In genomic region chr22:37850801-37851200, GRCh38 we compare ENCODE assay signal across 14 cellular contexts. TPM values are rescaled to one million over a fixed set of nuclear protein-coding genes. Genes with fewer than 3 reads are reported as not detected.
DNase-seq lines count a peak whose midpoint lies in the region; ATAC-seq and TF ChIP-seq lines count a peak whose summit lies in the region.
"Had no signal": no experiment of that assay in that cellular context is flagged by ENCODE, and none has a peak within 500 bp of the region (broad histone marks: within the 10 kb centered on the region; RNA-seq: fewer than 3 reads in every experiment).

No MANE protein-coding gene starts in this region.

- POLR2A ChIA-PET in PC-9 (lab: Charles Lee; ENCODE audit: unreplicated experiment) = no interaction called here

- peak overlapping the region; percentile 60 to 99 for H3K4me3 Mint-ChIP-seq in activated T-cell treated with anti-CD3 and anti-CD28 coated beads, Interleukin-2, amount 50 U/mL, for 72 hours
- H3K4me3 Mint-ChIP-seq in effector memory CD8-positive, alpha-beta T cell = peak overlapping the region; percentile 92 to 100
- peak overlapping the region; percentile 99 for H3K4me3 Mint-ChIP-seq in stimulated activated memory B cell treated with anti-CD40 and anti-IgM and Interleukin-4, amounts not matched to agents 10 μg/mL and 1 μg/mL and 100 μg/mL, for 72 hours

- peak overlapping the region; percentile 89; the same call in 1 of the 2 replicates for H3K4me3 ChIP-seq in PC-9
- no peak overlapping the region for H3K4me3 ChIP-seq in sigmoid colon

- H2AFZ ChIP-seq in PC-9 = no peak overlapping the region
- H2AFZ ChIP-seq: parathyroid adenoma had no signal

- 82 to 93% methylated on average over 4 of the region's 4 CpGs for WGBS in sigmoid colon, 2 donors

- H3K9me3 Mint-ChIP-seq in activated T-cell treated with anti-CD3 and anti-CD28 coated beads, Interleukin-2, amount 50 U/mL, for 72 hours = no peaks in the 10 kb centered on the region
- H3K9me3 Mint-ChIP-seq in effector memory CD8-positive, alpha-beta T cell = no peaks in the 10 kb centered on the region
- peaks cover 2% of the 10 kb centered on the region for H3K9me3 Mint-ChIP-seq in stimulated activated memory B cell treated with anti-CD40 and anti-IgM and Interleukin-4, amounts not matched to agents 10 μg/mL and 1 μg/mL and 100 μg/mL, for 72 hours

- H3K4me1 Mint-ChIP-seq in activated T-cell treated with anti-CD3 and anti-CD28 coated beads, Interleukin-2, amount 50 U/mL, for 72 hours (ENCODE audit: low read depth) = peaks cover 61% of the 10 kb centered on the region
- peaks cover 29 to 53% of the 10 kb centered on the region in 2 donors for H3K4me1 Mint-ChIP-seq in effector memory CD8-positive, alpha-beta T cell (ENCODE audit: low read depth in 2 of 2)
- H3K4me1 Mint-ChIP-seq in stimulated activated memory B cell treated with anti-CD40 and anti-IgM and Interleukin-4, amounts not matched to agents 10 μg/mL and 1 μg/mL and 100 μg/mL, for 72 hours = peaks cover 49% of the 10 kb centered on the region

- TF ChIP-seq POLR2A in sigmoid colon (IDR thresholded peaks at IDR 0.05) = no peak

- H3K79me2 ChIP-seq in PC-9 (ENCODE audit: low read depth) = peaks cover 82% of the 10 kb centered on the region

- peaks cover 21 to 38% of the 10 kb centered on the region in 2 donors for H3K36me3 Mint-ChIP-seq in activated T-cell treated with anti-CD3 and anti-CD28 coated beads, Interleukin-2, amount 50 U/mL, for 72 hours (ENCODE audit: insufficient read depth in 2 of 2)
- peaks cover 55% of the 10 kb centered on the region for H3K36me3 Mint-ChIP-seq in effector memory CD8-positive, alpha-beta T cell (ENCODE audit: insufficient read depth)
- H3K36me3 Mint-ChIP-seq in stimulated activated memory B cell treated with anti-CD40 and anti-IgM and Interleukin-4, amounts not matched to agents 10 μg/mL and 1 μg/mL and 100 μg/mL, for 72 hours = peaks cover 59% of the 10 kb centered on the region

- H3K27me3 ChIP-seq in PC-9 (ENCODE audit: insufficient read depth, low read depth) (no peaks in the 10 kb centered on the region), sigmoid colon (no peaks in the 10 kb centered on the region)

- H3K9me2 ChIP-seq in PC-9 (ENCODE audit: insufficient read depth) = no peaks in the 10 kb centered on the region

- H3F3A ChIP-seq in PC-9 (ENCODE audit: insufficient read depth, low read depth) = peaks cover 75% of the 10 kb centered on the region

- H3K27ac ChIP-seq in PC-9 (peak overlapping the region; percentile 4; the same call in 1 of the 2 replicates), sigmoid colon (no peak overlapping the region)
- H3K27ac ChIP-seq: parathyroid adenoma had no signal

- H3K9me3 ChIP-seq in PC-9 (ENCODE audit: insufficient read depth, low read depth) (no peaks in the 10 kb centered on the region), sigmoid colon (no peaks in the 10 kb centered on the region)

- no peaks in the 10 kb centered on the region for H3K27me3 Mint-ChIP-seq in activated T-cell treated with anti-CD3 and anti-CD28 coated beads, Interleukin-2, amount 50 U/mL, for 72 hours (ENCODE audit: low read depth)
- H3K27me3 Mint-ChIP-seq in effector memory CD8-positive, alpha-beta T cell = no peaks in the 10 kb centered on the region
- H3K27me3 Mint-ChIP-seq in stimulated activated memory B cell treated with anti-CD40 and anti-IgM and Interleukin-4, amounts not matched to agents 10 μg/mL and 1 μg/mL and 100 μg/mL, for 72 hours = no peaks in the 10 kb centered on the region

- no peak for TF ChIP-seq EP300 in sigmoid colon (IDR thresholded peaks at IDR 0.05)

- BruUV-seq in PC-9 (replicated peaks; lab: Mats Ljungman, UMichigan) = no TSS peak

- intact Hi-C loops in PC-9 (cut with micrococcal nuclease; ENCODE audit: unreplicated experiment) (no loop called here), sigmoid colon (cut with DNase I) (no loop called here)

- peak overlapping the region; percentile 96 for H3K4me2 ChIP-seq in PC-9

- CTCF ChIA-PET in PC-9 (lab: Charles Lee) = interaction anchor here (0.6 kb wide), 2 partner anchors 97 to 379 kb away, joined by 4 to 11 read pairs; no protein-coding TSS in a partner anchor

- no peak for DNase-seq in activated T-cell treated with anti-CD3 and anti-CD28 coated beads, Interleukin-2, amount 50 U/mL, for 72 hours
- DNase-seq in activated T-cell treated with anti-CD3 and anti-CD28 coated beads for 4 hours (no peak), PC-9 (no peak), GM19238 (ENCODE audit: insufficient read length, low spot score) (no peak), sigmoid colon (no peak)
- DNase-seq in effector memory CD8-positive, alpha-beta T cell = no peak
- DNase-seq: left colon; NCI-H1694; NK-92 treated with Interleukin-12 subunit alpha and Interleukin-12 subunit beta, amount 100 ng/mL, for 24 hours; stimulated activated CD4-positive, alpha-beta T cell treated with anti-CD3 and anti-CD28 coated beads, Interleukin-2, amount 100 ng/mL, for 24 hours; T-helper 9 cell had no signal

- H3K27ac Mint-ChIP-seq in activated T-cell treated with anti-CD3 and anti-CD28 coated beads, Interleukin-2, amount 50 U/mL, for 72 hours = peak overlapping the region; percentile 66
- H3K27ac Mint-ChIP-seq in effector memory CD8-positive, alpha-beta T cell = peak overlapping the region in 1 of 2 donors; percentile 17
- H3K27ac Mint-ChIP-seq in stimulated activated memory B cell treated with anti-CD40 and anti-IgM and Interleukin-4, amounts not matched to agents 10 μg/mL and 1 μg/mL and 100 μg/mL, for 72 hours = no peak overlapping the region

- no peak for TF ChIP-seq CTCF in PC-9 (conservative IDR thresholded peaks at IDR 0.05)
- TF ChIP-seq CTCF in sigmoid colon (IDR thresholded peaks at IDR 0.05) = no peak

- H4K20me1 ChIP-seq in PC-9 (ENCODE audit: insufficient read depth) = peaks cover 42% of the 10 kb centered on the region

- H3K4me1 ChIP-seq in PC-9 (replicated peaks; ENCODE audit: insufficient read depth) (peaks cover 21% of the 10 kb centered on the region), sigmoid colon (peaks cover 0 to 48% (median 38%) of the 10 kb centered on the region in 4 donors)
- H3K4me1 ChIP-seq: parathyroid adenoma had no signal

- peaks cover 47% of the 10 kb centered on the region for H3K36me3 ChIP-seq in PC-9 (ENCODE audit: low read depth)
- peaks cover 0 to 39% (median 26%) of the 10 kb centered on the region in 4 donors for H3K36me3 ChIP-seq in sigmoid colon

- no peak for ATAC-seq in activated T-cell treated with anti-CD3 and anti-CD28 coated beads, Interleukin-2, amount 50 U/mL, for 72 hours (replicated peaks in 1 of 2)
- no peak for ATAC-seq in effector memory CD8-positive, alpha-beta T cell (replicated peaks)
- ATAC-seq in stimulated activated memory B cell treated with anti-CD40 and anti-IgM and Interleukin-4, amounts not matched to agents 10 μg/mL and 1 μg/mL and 100 μg/mL, for 72 hours = no peak
- no peak for ATAC-seq in HG02970 (IDR thresholded peaks at IDR 0.05; ENCODE audit: low FRiP score, unreplicated experiment)
- ATAC-seq: left colon had no signal

RNA-seq across cellular contexts. Expression of gene EIF3L, which starts 1.6 kb away (rescaled TPM):
- total RNA-seq in activated T-cell treated with anti-CD3 and anti-CD28 coated beads, Interleukin-2, amount 50 U/mL, for 72 hours = 100 to 1,000 TPM; 826 to 905 TPM
- 566 and 582 TPM in 2 replicates for total RNA-seq in PC-9 (2021)
- 100 to 1,000 TPM; 366 to 628 (median 532) TPM for total RNA-seq in sigmoid colon
- polyA plus RNA-seq in sigmoid colon = 100 to 1,000 TPM; 198 to 331 (median 307) TPM

RNA-seq across cellular contexts. Expression of gene ANKRD54, which starts 6.7 kb away (rescaled TPM):
- 10 to 100 TPM; 22.8 to 28.2 TPM for total RNA-seq in activated T-cell treated with anti-CD3 and anti-CD28 coated beads, Interleukin-2, amount 50 U/mL, for 72 hours
- total RNA-seq in PC-9 (2021) = 32.3 and 33.6 TPM in 2 replicates
- total RNA-seq in sigmoid colon = 10 to 100 TPM; 39.3 to 50.7 (median 45.0) TPM
- 10 to 100 TPM; 12.6 to 25.2 (median 23.0) TPM for polyA plus RNA-seq in sigmoid colon

RNA-seq across cellular contexts. Expression of gene GALR3, which starts 27.6 kb away (rescaled TPM):
- total RNA-seq in activated T-cell treated with anti-CD3 and anti-CD28 coated beads, Interleukin-2, amount 50 U/mL, for 72 hours = under 1 TPM in 1 of 2 donors, not detected in 1; 0.29 TPM
- total RNA-seq in PC-9 (2021) (0.31 and 0.45 TPM in 2 replicates), sigmoid colon (not detected)
- not detected for polyA plus RNA-seq in sigmoid colon
- total RNA-seq: left colon had no signal

RNA-seq across cellular contexts. Expression of gene GCAT, which starts 43.1 kb away (rescaled TPM):
- 10 to 100 TPM; 14.9 to 22.7 TPM for total RNA-seq in activated T-cell treated with anti-CD3 and anti-CD28 coated beads, Interleukin-2, amount 50 U/mL, for 72 hours
- total RNA-seq in PC-9 (2021) (32.3 and 37.7 TPM in 2 replicates), sigmoid colon (10 to 100 TPM in 1 of 4 donors, 1 to 10 TPM in 3; 5.1 to 14.1 (median 7.7) TPM)
- polyA plus RNA-seq in sigmoid colon = 10 to 100 TPM in 2 of 3 donors, 1 to 10 TPM in 1; 6.0 to 12.3 (median 10.2) TPM

RNA-seq across cellular contexts. Expression of gene MICALL1, which starts 55.3 kb away (rescaled TPM):
- total RNA-seq in activated T-cell treated with anti-CD3 and anti-CD28 coated beads, Interleukin-2, amount 50 U/mL, for 72 hours = 10 to 100 TPM; 21.3 to 21.6 TPM
- total RNA-seq in PC-9 (2021) = 113 and 126 TPM in 2 replicates
- 100 to 1,000 TPM in 1 of 4 donors, 10 to 100 TPM in 3; 23.9 to 109 (median 51.6) TPM for total RNA-seq in sigmoid colon
- polyA plus RNA-seq in sigmoid colon = 10 to 100 TPM in 1 of 3 donors, 1 to 10 TPM in 2; 8.4 to 22.5 (median 9.7) TPM
